ENCODE assay signal across 28 cellular contexts in genomic region chr11:854601-855342, GRCh38. TPM values are rescaled to one million over a fixed set of nuclear protein-coding genes. Genes with fewer than 3 reads are reported as not detected.
DNase-seq lines count a peak whose midpoint lies in the region; ATAC-seq, FAIRE-seq and TF ChIP-seq lines count a peak whose summit lies in the region.
"Had no signal": no experiment of that assay in that cellular context is flagged by ENCODE, and none has a peak within 500 bp of the region (broad histone marks: within the 10 kb centered on the region; RNA-seq: fewer than 3 reads in every experiment).

No MANE protein-coding gene starts in this region.

- H3K36me3 Mint-ChIP-seq in natural killer cell treated with Interleukin-12 subunit alpha and Interleukin-12 subunit beta and Interleukin-15 and Interleukin-18, amount 100 ng/mL, for 72 hours, result no peaks in the 10 kb centered on the region
- H3K36me3 Mint-ChIP-seq: CD8-positive, alpha-beta T cell had no signal

- no peak overlapping the region for H2AK5ac ChIP-seq in H1 (ENCODE audit: low read depth, low read length)

- no peak overlapping the region for H3K4ac ChIP-seq in H1 (replicated peaks; ENCODE audit: insufficient read length, low read depth, low read length)

- H4K91ac ChIP-seq in H1 (replicated peaks; ENCODE audit: insufficient read length, low read length), result no peak overlapping the region

- peaks cover 5% of the 10 kb centered on the region for H3K79me1 ChIP-seq in H1 (ENCODE audit: low read depth, low read length)

- H3K36me3 ChIP-seq in NT2/D1 (ENCODE audit: insufficient read depth, insufficient read length, low read length), result peaks cover 33% of the 10 kb centered on the region
- H3K36me3 ChIP-seq in H1 (ENCODE audit: control insufficient read depth in 2 of 4, insufficient read depth in 4 of 4, low read length in 3 of 4), result no peaks in the 10 kb centered on the region
- H3K36me3 ChIP-seq in neural cell (ENCODE audit: insufficient read depth, low read length), result no peaks in the 10 kb centered on the region

- H3K9me3 Mint-ChIP-seq in natural killer cell treated with Interleukin-12 subunit alpha and Interleukin-12 subunit beta and Interleukin-15 and Interleukin-18, amount 100 ng/mL, for 72 hours, result no peaks in the 10 kb centered on the region
- H3K9me3 Mint-ChIP-seq: CD8-positive, alpha-beta T cell had no signal

- H3K9ac ChIP-seq in NT2/D1 (ENCODE audit: insufficient read length, low read depth), result peak overlapping the region; percentile 50
- no peak overlapping the region for H3K9ac ChIP-seq in H1 (replicated peaks in 1 of 4; ENCODE audit: extremely low read depth in 1 of 4, low read depth in 3 of 4, low read length in 3 of 4)
- H3K9ac ChIP-seq in neural cell (ENCODE audit: low read length), result peak overlapping the region; percentile 53

- no peaks in the 10 kb centered on the region for H3K27me3 Mint-ChIP-seq in natural killer cell treated with Interleukin-12 subunit alpha and Interleukin-12 subunit beta and Interleukin-15 and Interleukin-18, amount 100 ng/mL, for 72 hours

- H3K79me2 ChIP-seq in H1 (ENCODE audit: control insufficient read depth in 1 of 2, insufficient read depth in 2 of 2, low read length in 2 of 2), result no peaks in the 10 kb centered on the region; a peak in 1 of 4 replicates
- H3K79me2 ChIP-seq in neural cell (replicated peaks; ENCODE audit: insufficient read depth, low read length), result no peaks in the 10 kb centered on the region

- H3K18ac ChIP-seq in H1 (ENCODE audit: extremely low read depth, low read length), result no peak overlapping the region

- H2BK15ac ChIP-seq in H1 (ENCODE audit: low read length), result 0 out of 2 replicates have a peak overlapping the region, but pooled peaks have one; percentile 46

- H4K20me1 ChIP-seq in H1 (replicated peaks in 1 of 2; ENCODE audit: control insufficient read depth in 1 of 2, insufficient read depth in 2 of 2, low read length in 2 of 2) (peaks cover 24 to 56% of the 10 kb centered on the region in 2 experiments), neural cell (ENCODE audit: insufficient read depth) (no peaks in the 10 kb centered on the region)

- no peak overlapping the region for H3K23ac ChIP-seq in H1 (ENCODE audit: insufficient read length)

- no peak overlapping the region for H3K14ac ChIP-seq in H1 (ENCODE audit: insufficient read length)

- peaks cover 6 to 8% of the 10 kb centered on the region in 2 donors for H3K4me1 Mint-ChIP-seq in natural killer cell treated with Interleukin-12 subunit alpha and Interleukin-12 subunit beta and Interleukin-15 and Interleukin-18, amount 100 ng/mL, for 72 hours (ENCODE audit: low read depth in 2 of 2)

- H3K4me1 ChIP-seq in NT2/D1 (ENCODE audit: insufficient read depth, insufficient read length) (peaks cover 55% of the 10 kb centered on the region), H1 (replicated peaks in 1 of 4; ENCODE audit: control insufficient read depth in 3 of 4, insufficient read depth in 4 of 4, low read length in 3 of 4) (peaks cover 0 to 22% (median 18%) of the 10 kb centered on the region in 4 experiments; a peak in 6 of 7 replicates)

- H2BK12ac ChIP-seq in H1 (ENCODE audit: low read depth, low read length), result no peak overlapping the region

- H3K27ac Mint-ChIP-seq in natural killer cell treated with Interleukin-12 subunit alpha and Interleukin-12 subunit beta and Interleukin-15 and Interleukin-18, amount 100 ng/mL, for 72 hours, result no peak overlapping the region
- H3K27ac Mint-ChIP-seq: CD8-positive, alpha-beta T cell had no signal

- no peak for TF ChIP-seq EP300 in H1 (IDR thresholded peaks at IDR 0.05; ENCODE audit: borderline replicate concordance in 1 of 2, low read depth in 2 of 2, low read length in 2 of 2)
- no peak for TF ChIP-seq EP300 in neural cell (conservative IDR thresholded peaks at IDR 0.05; ENCODE audit: poor library complexity, severe bottlenecking)

- no peak for TF ChIP-seq CTCF in AG04450 (IDR thresholded peaks at IDR 0.05; ENCODE audit: low read depth, low read length)
- no peak for TF ChIP-seq CTCF in H1 (IDR thresholded peaks at IDR 0.05; ENCODE audit: control extremely low read depth in 1 of 3, insufficient read depth in 1 of 3, low read depth in 1 of 3, low read length in 3 of 3)
- TF ChIP-seq CTCF in neural cell (IDR thresholded peaks at IDR 0.05; ENCODE audit: poor library complexity, severe bottlenecking), result no peak

- no peak overlapping the region for H4K8ac ChIP-seq in H1 (ENCODE audit: extremely low read depth, insufficient read depth, low read length)

- no peak overlapping the region for H2BK20ac ChIP-seq in H1 (ENCODE audit: low read length)

- H2BK120ac ChIP-seq in H1 (replicated peaks; ENCODE audit: low read depth, low read length), result no peak overlapping the region

- no peak for TF ChIP-seq RAD21 in H1 (IDR thresholded peaks at IDR 0.05 in 1 of 2, conservative IDR thresholded peaks at IDR 0.05 in 1 of 2; ENCODE audit: low read depth in 2 of 2, low read length in 2 of 2)
- TF ChIP-seq RAD21 in neural cell (conservative IDR thresholded peaks at IDR 0.05), result no peak

- H3K4me3 ChIP-seq in AG04450 (ENCODE audit: low read depth, low read length) (no peak overlapping the region), NT2/D1 (ENCODE audit: insufficient read length, low read depth) (no peak overlapping the region), H1 (ENCODE audit: extremely low read depth in 1 of 4, insufficient read depth in 2 of 4, low read depth in 3 of 4, low read length in 4 of 4) (no peak overlapping the region), neural cell (ENCODE audit: low read length) (no peak overlapping the region)
- H3K4me3 ChIP-seq: K562, PC-9 had no signal

- no peak overlapping the region for H2BK5ac ChIP-seq in H1 (ENCODE audit: low read depth, low read length)

- no peak for ATAC-seq in natural killer cell treated with Interleukin-12 subunit alpha and Interleukin-12 subunit beta and Interleukin-15 and Interleukin-18, amount 100 ng/mL, for 72 hours
- ATAC-seq: CD8-positive, alpha-beta T cell; HCT116; HepG2; K562 had no signal

- H3K9me3 ChIP-seq in AG04450 (ENCODE audit: control insufficient read depth, insufficient read depth, low read length) (no peaks in the 10 kb centered on the region; the same call in 1 of the 2 replicates), NT2/D1 (ENCODE audit: insufficient read depth, low read length) (no peaks in the 10 kb centered on the region), H1 (ENCODE audit: insufficient read depth in 2 of 2, low read depth in 1 of 2, low read length in 1 of 2) (no peaks in the 10 kb centered on the region), neural cell (ENCODE audit: low read length) (no peaks in the 10 kb centered on the region)
- H3K9me3 ChIP-seq: Caco-2 had no signal

- no peak overlapping the region for H3K4me3 Mint-ChIP-seq in natural killer cell treated with Interleukin-12 subunit alpha and Interleukin-12 subunit beta and Interleukin-15 and Interleukin-18, amount 100 ng/mL, for 72 hours
- H3K4me3 Mint-ChIP-seq: CD8-positive, alpha-beta T cell had no signal

- no peak overlapping the region for H4K5ac ChIP-seq in H1 (ENCODE audit: insufficient read length, low read depth, low read length)

- H3F3A ChIP-seq in neural cell (ENCODE audit: insufficient read depth, low read length, poor library complexity, severe bottlenecking), result no peaks in the 10 kb centered on the region

- DNase-seq in AG04450 (ENCODE audit: low read depth, low spot score) (no peak), NT2/D1 (ENCODE audit: low read depth, low spot score) (no peak), H1 (ENCODE audit: low read depth in 1 of 2, low spot score in 2 of 2) (no peak), NCI-H510A (lab: John Stamatoyannopoulos, UW) (no peak), SIG-M5 treated with dmso at 0.1 percent for 504 hours (lab: John Stamatoyannopoulos, UW; ENCODE audit: unreplicated experiment) (no peak)
- DNase-seq in natural killer cell treated with Interleukin-12 subunit alpha and Interleukin-12 subunit beta and Interleukin-15 and Interleukin-18, amount 100 ng/mL, for 72 hours (ENCODE audit: low spot score), result no peak
- DNase-seq in activated effector memory CD4-positive, alpha-beta T cell treated with Interleukin-2 at 50 U/mL for 16 hours, result no peak
- DNase-seq: AML-193; Caco-2; CD8-positive, alpha-beta T cell; GOT3; MV-4-11; NCI-H1105; NCI-H1436 treated with DMSO at 0.1 percent for 48 hours; NCI-H1930; NCI-H2107; NCI-H524 treated with DMSO at 0.1 percent for 48 hours; NCI-H774; NK-92 treated with Interleukin-12 subunit alpha and Interleukin-12 subunit beta, amount 100 ng/mL, for 24 hours; PC-9; SHP77 had no signal

- H3K9me2 ChIP-seq in neural cell (ENCODE audit: insufficient read depth, low read length), result no peaks in the 10 kb centered on the region

- no peak overlapping the region for H3K56ac ChIP-seq in H1 (replicated peaks; ENCODE audit: insufficient read length, low read depth, low read length)

- POLR2A ChIA-PET in AG04450 (lab: Yijun Ruan, JAX), result interaction anchor here (0.6 kb wide), 1 partner anchor 27 kb away, joined by 4 read pairs; no protein-coding TSS in a partner anchor
- POLR2A ChIA-PET in H1 (lab: Charles Lee; ENCODE audit: partially characterized antibody), result interaction anchor here (0.8 to 13.8 kb wide), 7 partner anchors 9 to 39 kb away, joined by 3 to 234 read pairs (median 8); partner anchors contain the start of genes CD151, POLR2L and TSPAN4

- no peak for FAIRE-seq in H1 (lab: Jason Lieb, UNC)
- FAIRE-seq: A204.1, G401.6, HepG2, K562 had no signal

- H3K27ac ChIP-seq in AG04450 (ENCODE audit: low read depth, low read length) (peak overlapping the region; percentile 11), H1 (ENCODE audit: low read depth, low read length) (no peak overlapping the region), neural cell (ENCODE audit: low read length) (no peak overlapping the region)
- H3K27ac ChIP-seq: PC-9 had no signal

- WGBS in H1 (ENCODE audit: extremely low coverage in 1 of 2, insufficient coverage in 1 of 2, insufficient read length in 1 of 2, insufficient replicate concordance in 2 of 2, low coverage in 1 of 2, low lambda C conversion rate in 2 of 2, missing lambda C conversion rate in 1 of 2), 2 experiments, result 94% methylated on average over 15 of the region's 21 CpGs; no CpG with 5 or more reads in 1 of the 2 experiments

- H2AFZ ChIP-seq in H1 (ENCODE audit: low read length) (no peak overlapping the region), neural cell (ENCODE audit: low read depth, low read length) (no peak overlapping the region)
- H2AFZ ChIP-seq: PC-9 had no signal

- H3K27me3 ChIP-seq in AG04450 (ENCODE audit: control insufficient read depth, insufficient read depth, low read length), result no peaks in the 10 kb centered on the region
- H3K27me3 ChIP-seq in NT2/D1 (ENCODE audit: insufficient read depth, insufficient read length), result no peaks in the 10 kb centered on the region
- peaks cover 0 to 2% (median under 1%) of the 10 kb centered on the region in 4 experiments; a peak in 3 of 7 replicates for H3K27me3 ChIP-seq in H1 (replicated peaks in 1 of 4; ENCODE audit: control insufficient read depth in 3 of 4, extremely low read depth in 1 of 4, insufficient read depth in 3 of 4, low read length in 3 of 4)
- H3K27me3 ChIP-seq in neural cell (ENCODE audit: insufficient read depth, low read depth, low read length), result peaks cover 5% of the 10 kb centered on the region

- no peak overlapping the region for H3K4me2 ChIP-seq in H1 (ENCODE audit: insufficient read depth in 1 of 2, low read depth in 2 of 2, low read length in 2 of 2)
- H3K4me2 ChIP-seq in neural cell (ENCODE audit: low read length), result no peak overlapping the region
- H3K4me2 ChIP-seq: PC-9 had no signal

- no peak for TF ChIP-seq POLR2A in H1 (IDR thresholded peaks at IDR 0.05; ENCODE audit: control extremely low read depth in 1 of 2, low read depth in 2 of 2, low read length in 2 of 2)

- H3K23me2 ChIP-seq in H1 (ENCODE audit: low read depth, low read length), result peaks cover 13% of the 10 kb centered on the region; the same call in 1 of the 2 replicates

- CTCF ChIA-PET in AG04450 (lab: Charles Lee) (no interaction called here), H1 (lab: Charles Lee; ENCODE audit: partially characterized antibody) (interaction anchor here (0.6 to 10.5 kb wide), 10 partner anchors 9 to 196 kb away, joined by 3 to 74 read pairs (median 4); partner anchors contain the start of gene TSPAN4)

RNA-seq across cellular contexts. Expression of gene TSPAN4, which starts 12.1 kb away (rescaled TPM):
- 92.6 and 134 TPM in 2 replicates for polyA plus RNA-seq in AG04450 (2011; rRNA removed)
- 42.0 and 58.6 TPM in 2 replicates for polyA minus RNA-seq in AG04450 (2011; rRNA and poly(A)+ RNA removed)
- total RNA-seq in H1 (2021; fragmentation: NEBNext Ultra II Directional; extraction: Animal tissue kit (Norgen Biotek cat#: 25700)), result 74.1 and 75.8 TPM in 2 replicates
- 145 and 217 TPM in 2 replicates for polyA plus RNA-seq in H1 (2011; rRNA removed)
- polyA plus RNA-seq in H1 (2011; cell fraction: cytosol; rRNA removed), result 167 TPM
- polyA plus RNA-seq in H1 (2011; cell fraction: nucleus; rRNA removed), result 298 TPM
- 43.0 to 90.8 TPM (median 85.3 TPM) in 4 replicates for polyA plus RNA-seq in H1 (2012, experiment 1 of 2)
- 79.3 TPM for polyA plus RNA-seq in H1 (2012, experiment 2 of 2)
- 88.9 TPM for polyA plus RNA-seq in H1 (2013, experiment 1 of 2)
- polyA plus RNA-seq in H1 (2013, experiment 2 of 2), result 84.1 TPM
- 55.7 and 63.0 TPM in 2 replicates for polyA minus RNA-seq in H1 (2011; rRNA and poly(A)+ RNA removed)
- polyA minus RNA-seq in H1 (2011; cell fraction: cytosol; rRNA and poly(A)+ RNA removed), result 58.9 TPM
- polyA minus RNA-seq in H1 (2011; cell fraction: nucleus; rRNA and poly(A)+ RNA removed), result 56.8 TPM
- polyA plus RNA-seq in neural cell, result 68.1 and 68.3 TPM in 2 replicates
- 22.8 and 28.7 TPM in 2 replicates for polyA minus RNA-seq in neural cell
- total RNA-seq in natural killer cell treated with Interleukin-12 subunit alpha and Interleukin-12 subunit beta and Interleukin-15 and Interleukin-18, amount 100 ng/mL, for 72 hours, result 10 to 100 TPM; 17.4 to 31.4 TPM

RNA-seq across cellular contexts. Expression of gene POLR2L, which starts 12.4 kb away (rescaled TPM):
- polyA plus RNA-seq in AG04450 (2011; rRNA removed) (211 and 431 TPM in 2 replicates), H1 (2011; rRNA removed) (140 and 142 TPM in 2 replicates), neural cell (50.6 and 62.3 TPM in 2 replicates)
- polyA minus RNA-seq in AG04450 (2011; rRNA and poly(A)+ RNA removed), result 61.0 and 70.5 TPM in 2 replicates
- 151 and 167 TPM in 2 replicates for total RNA-seq in H1 (2021; fragmentation: NEBNext Ultra II Directional; extraction: Animal tissue kit (Norgen Biotek cat#: 25700))
- 136 TPM for polyA plus RNA-seq in H1 (2011; cell fraction: cytosol; rRNA removed)
- polyA plus RNA-seq in H1 (2011; cell fraction: nucleus; rRNA removed), result 416 TPM
- 193 to 318 TPM (median 295 TPM) in 4 replicates for polyA plus RNA-seq in H1 (2012, experiment 1 of 2)
- 68.0 TPM for polyA plus RNA-seq in H1 (2012, experiment 2 of 2)
- 240 TPM for polyA plus RNA-seq in H1 (2013, experiment 1 of 2)
- polyA plus RNA-seq in H1 (2013, experiment 2 of 2), result 247 TPM
- 72.5 and 95.8 TPM in 2 replicates for polyA minus RNA-seq in H1 (2011; rRNA and poly(A)+ RNA removed)
- 138 TPM for polyA minus RNA-seq in H1 (2011; cell fraction: cytosol; rRNA and poly(A)+ RNA removed)
- 79.6 TPM for polyA minus RNA-seq in H1 (2011; cell fraction: nucleus; rRNA and poly(A)+ RNA removed)
- polyA minus RNA-seq in neural cell, result 7.8 and 9.4 TPM in 2 replicates
- total RNA-seq in natural killer cell treated with Interleukin-12 subunit alpha and Interleukin-12 subunit beta and Interleukin-15 and Interleukin-18, amount 100 ng/mL, for 72 hours, result 10 to 100 TPM; 97.4 to 97.8 TPM

RNA-seq across cellular contexts. Expression of gene CD151, which starts 22.0 kb away (rescaled TPM):
- polyA plus RNA-seq in AG04450 (2011; rRNA removed) (559 and 909 TPM in 2 replicates), H1 (2011; rRNA removed) (212 and 257 TPM in 2 replicates), neural cell (70.8 and 80.1 TPM in 2 replicates)
- polyA minus RNA-seq in AG04450 (2011; rRNA and poly(A)+ RNA removed), result 366 and 557 TPM in 2 replicates
- total RNA-seq in H1 (2021; fragmentation: NEBNext Ultra II Directional; extraction: Animal tissue kit (Norgen Biotek cat#: 25700)), result 93.4 and 101 TPM in 2 replicates
- polyA plus RNA-seq in H1 (2011; cell fraction: cytosol; rRNA removed), result 196 TPM
- polyA plus RNA-seq in H1 (2011; cell fraction: nucleus; rRNA removed), result 315 TPM
- 85.6 to 141 TPM (median 135 TPM) in 4 replicates for polyA plus RNA-seq in H1 (2012, experiment 1 of 2)
- polyA plus RNA-seq in H1 (2012, experiment 2 of 2), result 137 TPM
- 105 TPM for polyA plus RNA-seq in H1 (2013, experiment 1 of 2)
- 114 TPM for polyA plus RNA-seq in H1 (2013, experiment 2 of 2)
- polyA minus RNA-seq in H1 (2011; rRNA and poly(A)+ RNA removed), result 117 and 123 TPM in 2 replicates
- 66.3 TPM for polyA minus RNA-seq in H1 (2011; cell fraction: cytosol; rRNA and poly(A)+ RNA removed)
- 80.7 TPM for polyA minus RNA-seq in H1 (2011; cell fraction: nucleus; rRNA and poly(A)+ RNA removed)
- 39.7 and 39.8 TPM in 2 replicates for polyA minus RNA-seq in neural cell
- total RNA-seq in natural killer cell treated with Interleukin-12 subunit alpha and Interleukin-12 subunit beta and Interleukin-15 and Interleukin-18, amount 100 ng/mL, for 72 hours, result 10 to 100 TPM; 45.0 to 72.0 TPM

RNA-seq across cellular contexts. Expression of gene CRACR2B, which starts 27.1 kb away (rescaled TPM):
- polyA plus RNA-seq in AG04450 (2011; rRNA removed) (0.26 and 0.36 TPM in 2 replicates), H1 (2011; rRNA removed) (18.2 and 34.9 TPM in 2 replicates), neural cell (1.2 and 6.5 TPM in 2 replicates)
- polyA minus RNA-seq in AG04450 (2011; rRNA and poly(A)+ RNA removed), result 0.18 TPM in 1 of 2 replicates, not detected in the other
- total RNA-seq in H1 (2021; fragmentation: NEBNext Ultra II Directional; extraction: Animal tissue kit (Norgen Biotek cat#: 25700)), result 26.4 and 29.3 TPM in 2 replicates
- polyA plus RNA-seq in H1 (2011; cell fraction: cytosol; rRNA removed), result 27.3 TPM
- polyA plus RNA-seq in H1 (2011; cell fraction: nucleus; rRNA removed), result 119 TPM
- 11.5 to 25.5 TPM (median 19.6 TPM) in 4 replicates for polyA plus RNA-seq in H1 (2012, experiment 1 of 2)
- polyA plus RNA-seq in H1 (2012, experiment 2 of 2), result 13.0 TPM
- 19.0 TPM for polyA plus RNA-seq in H1 (2013, experiment 1 of 2)
- 17.3 TPM for polyA plus RNA-seq in H1 (2013, experiment 2 of 2)
- 2.3 and 2.9 TPM in 2 replicates for polyA minus RNA-seq in H1 (2011; rRNA and poly(A)+ RNA removed)
- polyA minus RNA-seq in H1 (2011; cell fraction: cytosol; rRNA and poly(A)+ RNA removed), result 10.1 TPM
- polyA minus RNA-seq in H1 (2011; cell fraction: nucleus; rRNA and poly(A)+ RNA removed), result 19.8 TPM
- 0.49 and 1.5 TPM in 2 replicates for polyA minus RNA-seq in neural cell
- 1 to 10 TPM; 2.6 to 2.9 TPM for total RNA-seq in natural killer cell treated with Interleukin-12 subunit alpha and Interleukin-12 subunit beta and Interleukin-15 and Interleukin-18, amount 100 ng/mL, for 72 hours
- total RNA-seq: HT1080 had no signal

RNA-seq across cellular contexts. Expression of gene PNPLA2, which starts 36.1 kb away (rescaled TPM):
- polyA plus RNA-seq in AG04450 (2011; rRNA removed), result 17.3 and 29.3 TPM in 2 replicates
- 31.5 and 47.7 TPM in 2 replicates for polyA minus RNA-seq in AG04450 (2011; rRNA and poly(A)+ RNA removed)
- 62.1 and 62.2 TPM in 2 replicates for total RNA-seq in H1 (2021; fragmentation: NEBNext Ultra II Directional; extraction: Animal tissue kit (Norgen Biotek cat#: 25700))
- 30.9 and 63.7 TPM in 2 replicates for polyA plus RNA-seq in H1 (2011; rRNA removed)
- polyA plus RNA-seq in H1 (2011; cell fraction: cytosol; rRNA removed), result 23.5 TPM
- 272 TPM for polyA plus RNA-seq in H1 (2011; cell fraction: nucleus; rRNA removed)
- 27.2 to 66.6 TPM (median 57.4 TPM) in 4 replicates for polyA plus RNA-seq in H1 (2012, experiment 1 of 2)
- 30.4 TPM for polyA plus RNA-seq in H1 (2012, experiment 2 of 2)
- polyA plus RNA-seq in H1 (2013, experiment 1 of 2), result 53.9 TPM
- polyA plus RNA-seq in H1 (2013, experiment 2 of 2), result 50.2 TPM
- 20.4 and 30.0 TPM in 2 replicates for polyA minus RNA-seq in H1 (2011; rRNA and poly(A)+ RNA removed)
- 34.8 TPM for polyA minus RNA-seq in H1 (2011; cell fraction: cytosol; rRNA and poly(A)+ RNA removed)
- 76.6 TPM for polyA minus RNA-seq in H1 (2011; cell fraction: nucleus; rRNA and poly(A)+ RNA removed)
- polyA plus RNA-seq in neural cell, result 7.3 and 7.8 TPM in 2 replicates
- 6.5 and 8.8 TPM in 2 replicates for polyA minus RNA-seq in neural cell
- total RNA-seq in natural killer cell treated with Interleukin-12 subunit alpha and Interleukin-12 subunit beta and Interleukin-15 and Interleukin-18, amount 100 ng/mL, for 72 hours, result 10 to 100 TPM; 69.0 to 95.0 TPM

Comparison
In these comparisons a context has a peak if more than half of its experiments do, and no peak if none do; other contexts are left out.
1. H3K9ac ChIP-seq: peak in NT2/D1 (single experiment) and neural cell (single experiment); none in H1 (0 of 4).